Comparison of ENCODE assay signal across 9 cellular contexts in genomic region chr13:113726106-113726821, GRCh38. TPM values are rescaled to one million over a fixed set of nuclear protein-coding genes. Genes with fewer than 3 reads are reported as not detected.
DNase-seq lines count a peak whose midpoint lies in the region; ATAC-seq and TF ChIP-seq lines count a peak whose summit lies in the region.
"Not testable (repeated sequence)": the region's sequence is repeated elsewhere in the genome, so short reads cannot be mapped to it uniquely, and the experiment has no call there.
"Had no signal": no experiment of that assay in that cellular context is flagged by ENCODE, and none has a peak within 500 bp of the region (broad histone marks: within the 10 kb centered on the region; RNA-seq: fewer than 3 reads in every experiment).

No MANE protein-coding gene starts in this region.

- not testable (repeated sequence) for H3K36me3 Mint-ChIP-seq in CD4-positive, CD25-positive, alpha-beta regulatory T cell; immature natural killer cell

- not testable (repeated sequence) for ATAC-seq in CD4-positive, CD25-positive, alpha-beta regulatory T cell (ENCODE audit: low read depth in 2 of 2)

- H3K4me3 ChIP-seq in CD4-positive, CD25-positive, alpha-beta regulatory T cell (ENCODE audit: low read depth, low read length) = peak overlapping the region; percentile 35
- H3K4me3 ChIP-seq in WERI-Rb-1 (ENCODE audit: low read depth, low read length) (peak overlapping the region; percentile 41), ectodermal cell (ENCODE audit: insufficient read depth, low read depth, low read length) (peak overlapping the region; percentile 31)

- DNase-seq in CD4-positive, CD25-positive, alpha-beta regulatory T cell = peak in 2 of 3 donors; percentile 25 to 43
- DNase-seq in NCI-H1417 (lab: John Stamatoyannopoulos, UW) (peak; percentile 47 to 86 (median 72)), WERI-Rb-1 (peak; percentile 53), immature natural killer cell (peak; percentile 21 to 39 (median 33)), nucleus accumbens (lab: John Stamatoyannopoulos, UW) (peak in 35 of 56 donors; percentile 10 to 65 (median 33))
- peak; percentile 15 to 28 (median 22) for DNase-seq in activated naive CD4-positive, alpha-beta T cell (lab: John Stamatoyannopoulos, UW)
- peak; percentile 11 to 67 (median 44) for DNase-seq in stimulated activated naive CD4-positive, alpha-beta T cell (lab: John Stamatoyannopoulos, UW)

- H3K27me3 ChIP-seq in CD4-positive, CD25-positive, alpha-beta regulatory T cell (ENCODE audit: control insufficient read depth, insufficient read depth, low read length); WERI-Rb-1 (ENCODE audit: insufficient read depth, low read depth, severe bottlenecking); ectodermal cell (ENCODE audit: control insufficient read depth, insufficient read depth, low read length, poor library complexity, severe bottlenecking): not testable (repeated sequence)

- not testable (repeated sequence) for H3K9me3 Mint-ChIP-seq in CD4-positive, CD25-positive, alpha-beta regulatory T cell; immature natural killer cell

- H3K9me3 ChIP-seq in CD4-positive, CD25-positive, alpha-beta regulatory T cell (ENCODE audit: control insufficient read depth in 2 of 2, low read length in 2 of 2); WERI-Rb-1 (ENCODE audit: severe bottlenecking); ectodermal cell (ENCODE audit: control insufficient read depth, low read length): not testable (repeated sequence)

- WGBS in ectodermal cell, 2 experiments = 51 to 54% methylated on average over 20 of the region's 54 CpGs

- H3K4me3 Mint-ChIP-seq in CD4-positive, CD25-positive, alpha-beta regulatory T cell = peak overlapping the region in 3 of 4 donors; percentile 44 to 75 (median 68)
- peak overlapping the region in 4 of 5 donors; percentile 25 to 68 (median 59) for H3K4me3 Mint-ChIP-seq in immature natural killer cell

- H3K4me1 Mint-ChIP-seq in CD4-positive, CD25-positive, alpha-beta regulatory T cell = peaks cover 0 to 11% (median 0%) of the 10 kb centered on the region in 4 donors
- not testable (repeated sequence) for H3K4me1 Mint-ChIP-seq in immature natural killer cell

- peaks cover 11% of the 10 kb centered on the region for H3K4me1 ChIP-seq in CD4-positive, CD25-positive, alpha-beta regulatory T cell (ENCODE audit: control insufficient read depth, insufficient read depth, low read length, poor library complexity, severe bottlenecking)
- not testable (repeated sequence) for H3K4me1 ChIP-seq in ectodermal cell (ENCODE audit: control insufficient read depth, insufficient read depth, low read length)

- H3K27ac ChIP-seq in CD4-positive, CD25-positive, alpha-beta regulatory T cell (ENCODE audit: insufficient read depth, low read length, poor library complexity, severe bottlenecking) = peak overlapping the region; percentile 57
- H3K27ac ChIP-seq in WERI-Rb-1 = peak overlapping the region; percentile 82
- H3K27ac ChIP-seq in ectodermal cell (ENCODE audit: insufficient read depth, low read depth, low read length, poor library complexity, severe bottlenecking) = not testable (repeated sequence)

- peak overlapping the region; percentile 59 to 67 (median 60) for H3K27ac Mint-ChIP-seq in CD4-positive, CD25-positive, alpha-beta regulatory T cell
- H3K27ac Mint-ChIP-seq in immature natural killer cell = peak overlapping the region in 3 of 6 donors; percentile 34 to 69 (median 40)

- H3K36me3 ChIP-seq in CD4-positive, CD25-positive, alpha-beta regulatory T cell (ENCODE audit: control insufficient read depth, insufficient read depth, low read length); ectodermal cell (ENCODE audit: control insufficient read depth, insufficient read depth, low read length): not testable (repeated sequence)
- peaks cover 21% of the 10 kb centered on the region for H3K36me3 ChIP-seq in WERI-Rb-1

- TF ChIP-seq CTCF in WERI-Rb-1 (IDR thresholded peaks at IDR 0.05; ENCODE audit: low read depth, low read length) = not testable (repeated sequence)

- peaks cover 13% of the 10 kb centered on the region for H3K27me3 Mint-ChIP-seq in CD4-positive, CD25-positive, alpha-beta regulatory T cell
- peaks cover 11 to 27% (median 12%) of the 10 kb centered on the region in 3 donors for H3K27me3 Mint-ChIP-seq in immature natural killer cell (ENCODE audit: low read depth in 3 of 3)

RNA-seq across cellular contexts. Expression of gene TMEM255B, which starts 32.8 kb away (rescaled TPM):
- 1.3 TPM for total RNA-seq in CD4-positive, CD25-positive, alpha-beta regulatory T cell
- under 1 TPM in 3 of 4 donors, not detected in 1; 0.02 to 0.11 (median 0.10) TPM for polyA plus RNA-seq in CD4-positive, CD25-positive, alpha-beta regulatory T cell
- 3.5 TPM for polyA plus RNA-seq in ectodermal cell (2013, experiment 1 of 4)
- 4.3 TPM for polyA plus RNA-seq in ectodermal cell (2013, experiment 2 of 4)
- 2.2 TPM for polyA plus RNA-seq in ectodermal cell (2013, experiment 3 of 4)
- polyA plus RNA-seq in ectodermal cell (2013, experiment 4 of 4) = 3.6 TPM
- polyA plus RNA-seq in immature natural killer cell = not detected

RNA-seq across cellular contexts. Expression of gene GRK1, which starts 59.2 kb away (rescaled TPM):
- total RNA-seq in CD4-positive, CD25-positive, alpha-beta regulatory T cell = not detected
- not detected for polyA plus RNA-seq in CD4-positive, CD25-positive, alpha-beta regulatory T cell
- 0.69 TPM for polyA plus RNA-seq in ectodermal cell (2013, experiment 1 of 4)
- polyA plus RNA-seq in ectodermal cell (2013, experiment 2 of 4) = 1.3 TPM
- 0.43 TPM for polyA plus RNA-seq in ectodermal cell (2013, experiment 3 of 4)
- polyA plus RNA-seq in ectodermal cell (2013, experiment 4 of 4) = 0.24 TPM
- polyA plus RNA-seq in immature natural killer cell = not detected
- polyA plus RNA-seq: AG04450 had no signal
